Comparison of ENCODE assay signal across 1 cellular context in the genomic region with DNA sequence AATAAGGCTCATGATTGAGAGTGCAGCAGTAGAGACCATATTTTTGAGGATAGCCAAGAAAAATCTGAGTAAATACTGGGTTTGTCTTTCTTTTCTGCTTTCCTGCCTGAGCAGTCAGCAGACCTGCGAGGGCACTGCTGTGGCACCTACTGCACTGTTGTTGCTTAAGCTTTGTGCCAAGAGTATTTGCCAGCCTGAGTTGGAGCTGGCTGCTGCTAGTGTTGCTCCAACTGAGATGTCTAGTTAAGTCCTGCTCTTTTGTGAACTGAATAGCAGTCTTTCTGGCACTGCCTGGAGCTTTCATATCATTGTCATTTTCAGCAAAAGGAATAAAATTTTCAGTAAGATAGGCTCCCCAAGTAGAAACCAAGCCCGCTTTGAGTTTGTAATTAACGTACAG.
TF ChIP-seq lines count a peak whose summit lies in the region.

No MANE protein-coding gene starts in this region.

TF ChIP-seq in HepG2, 621 proteins besides CTCF, POLR2A, EP300 and RAD21 (continued from another document):
- TF ChIP-seq, protein P1, sequence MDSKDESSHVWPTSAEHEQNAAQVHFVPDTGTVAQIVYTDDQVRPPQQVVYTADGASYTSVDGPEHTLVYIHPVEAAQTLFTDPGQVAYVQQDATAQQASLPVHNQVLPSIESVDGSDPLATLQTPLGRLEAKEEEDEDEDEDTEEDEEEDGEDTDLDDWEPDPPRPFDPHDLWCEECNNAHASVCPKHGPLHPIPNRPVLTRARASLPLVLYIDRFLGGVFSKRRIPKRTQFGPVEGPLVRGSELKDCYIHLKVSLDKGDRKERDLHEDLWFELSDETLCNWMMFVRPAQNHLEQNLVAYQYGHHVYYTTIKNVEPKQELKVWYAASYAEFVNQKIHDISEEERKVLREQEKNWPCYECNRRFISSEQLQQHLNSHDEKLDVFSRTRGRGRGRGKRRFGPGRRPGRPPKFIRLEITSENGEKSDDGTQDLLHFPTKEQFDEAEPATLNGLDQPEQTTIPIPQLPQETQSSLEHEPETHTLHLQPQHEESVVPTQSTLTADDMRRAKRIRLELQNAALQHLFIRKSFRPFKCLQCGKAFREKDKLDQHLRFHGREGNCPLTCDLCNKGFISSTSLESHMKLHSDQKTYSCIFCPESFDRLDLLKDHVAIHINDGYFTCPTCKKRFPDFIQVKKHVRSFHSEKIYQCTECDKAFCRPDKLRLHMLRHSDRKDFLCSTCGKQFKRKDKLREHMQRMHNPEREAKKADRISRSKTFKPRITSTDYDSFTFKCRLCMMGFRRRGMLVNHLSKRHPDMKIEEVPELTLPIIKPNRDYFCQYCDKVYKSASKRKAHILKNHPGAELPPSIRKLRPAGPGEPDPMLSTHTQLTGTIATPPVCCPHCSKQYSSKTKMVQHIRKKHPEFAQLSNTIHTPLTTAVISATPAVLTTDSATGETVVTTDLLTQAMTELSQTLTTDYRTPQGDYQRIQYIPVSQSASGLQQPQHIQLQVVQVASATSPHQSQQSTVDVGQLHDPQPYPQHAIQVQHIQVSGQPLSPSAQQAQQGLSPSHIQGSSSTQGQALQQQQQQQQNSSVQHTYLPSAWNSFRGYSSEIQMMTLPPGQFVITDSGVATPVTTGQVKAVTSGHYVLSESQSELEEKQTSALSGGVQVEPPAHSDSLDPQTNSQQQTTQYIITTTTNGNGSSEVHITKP (CRISPR knock-in tag; IDR thresholded peaks at IDR 0.05; ENCODE audit: low read depth) = no peak
- TF ChIP-seq, protein P2, sequence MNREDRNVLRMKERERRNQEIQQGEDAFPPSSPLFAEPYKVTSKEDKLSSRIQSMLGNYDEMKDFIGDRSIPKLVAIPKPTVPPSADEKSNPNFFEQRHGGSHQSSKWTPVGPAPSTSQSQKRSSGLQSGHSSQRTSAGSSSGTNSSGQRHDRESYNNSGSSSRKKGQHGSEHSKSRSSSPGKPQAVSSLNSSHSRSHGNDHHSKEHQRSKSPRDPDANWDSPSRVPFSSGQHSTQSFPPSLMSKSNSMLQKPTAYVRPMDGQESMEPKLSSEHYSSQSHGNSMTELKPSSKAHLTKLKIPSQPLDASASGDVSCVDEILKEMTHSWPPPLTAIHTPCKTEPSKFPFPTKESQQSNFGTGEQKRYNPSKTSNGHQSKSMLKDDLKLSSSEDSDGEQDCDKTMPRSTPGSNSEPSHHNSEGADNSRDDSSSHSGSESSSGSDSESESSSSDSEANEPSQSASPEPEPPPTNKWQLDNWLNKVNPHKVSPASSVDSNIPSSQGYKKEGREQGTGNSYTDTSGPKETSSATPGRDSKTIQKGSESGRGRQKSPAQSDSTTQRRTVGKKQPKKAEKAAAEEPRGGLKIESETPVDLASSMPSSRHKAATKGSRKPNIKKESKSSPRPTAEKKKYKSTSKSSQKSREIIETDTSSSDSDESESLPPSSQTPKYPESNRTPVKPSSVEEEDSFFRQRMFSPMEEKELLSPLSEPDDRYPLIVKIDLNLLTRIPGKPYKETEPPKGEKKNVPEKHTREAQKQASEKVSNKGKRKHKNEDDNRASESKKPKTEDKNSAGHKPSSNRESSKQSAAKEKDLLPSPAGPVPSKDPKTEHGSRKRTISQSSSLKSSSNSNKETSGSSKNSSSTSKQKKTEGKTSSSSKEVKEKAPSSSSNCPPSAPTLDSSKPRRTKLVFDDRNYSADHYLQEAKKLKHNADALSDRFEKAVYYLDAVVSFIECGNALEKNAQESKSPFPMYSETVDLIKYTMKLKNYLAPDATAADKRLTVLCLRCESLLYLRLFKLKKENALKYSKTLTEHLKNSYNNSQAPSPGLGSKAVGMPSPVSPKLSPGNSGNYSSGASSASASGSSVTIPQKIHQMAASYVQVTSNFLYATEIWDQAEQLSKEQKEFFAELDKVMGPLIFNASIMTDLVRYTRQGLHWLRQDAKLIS (CRISPR knock-in tag; IDR thresholded peaks at IDR 0.05) = no peak
- no peak for TF ChIP-seq ZFP62 (CRISPR knock-in tag; IDR thresholded peaks at IDR 0.05)
- TF ChIP-seq PRDM15 (CRISPR knock-in tag; IDR thresholded peaks at IDR 0.05) = no peak
- TF ChIP-seq ZSCAN25 (CRISPR knock-in tag; IDR thresholded peaks at IDR 0.05) = no peak
- TF ChIP-seq, protein P3, sequence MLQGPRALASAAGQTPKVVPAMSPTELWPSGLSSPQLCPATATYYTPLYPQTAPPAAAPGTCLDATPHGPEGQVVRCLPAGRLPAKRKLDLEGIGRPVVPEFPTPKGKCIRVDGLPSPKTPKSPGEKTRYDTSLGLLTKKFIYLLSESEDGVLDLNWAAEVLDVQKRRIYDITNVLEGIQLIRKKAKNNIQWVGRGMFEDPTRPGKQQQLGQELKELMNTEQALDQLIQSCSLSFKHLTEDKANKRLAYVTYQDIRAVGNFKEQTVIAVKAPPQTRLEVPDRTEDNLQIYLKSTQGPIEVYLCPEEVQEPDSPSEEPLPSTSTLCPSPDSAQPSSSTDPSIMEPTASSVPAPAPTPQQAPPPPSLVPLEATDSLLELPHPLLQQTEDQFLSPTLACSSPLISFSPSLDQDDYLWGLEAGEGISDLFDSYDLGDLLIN (CRISPR knock-in tag; IDR thresholded peaks at IDR 0.05; ENCODE audit: borderline replicate concordance) = no peak
- TF ChIP-seq RFX5 (IDR thresholded peaks at IDR 0.05; ENCODE audit: low read depth, low read length) = no peak
- no peak for TF ChIP-seq HDAC2 (CRISPR knock-in tag; IDR thresholded peaks at IDR 0.05)
- TF ChIP-seq DMTF1 (CRISPR knock-in tag; IDR thresholded peaks at IDR 0.05) = no peak
- no peak for TF ChIP-seq ZNF761 (CRISPR knock-in tag; conservative IDR thresholded peaks at IDR 0.05)
- no peak for TF ChIP-seq XBP1 (CRISPR knock-in tag; IDR thresholded peaks at IDR 0.05)
